ENCODE assay signal across 9 cellular contexts in genomic region chr17:58338454-58338841, GRCh38. TPM values are rescaled to one million over a fixed set of nuclear protein-coding genes. Genes with fewer than 3 reads are reported as not detected.
DNase-seq lines count a peak whose midpoint lies in the region; ATAC-seq and TF ChIP-seq lines count a peak whose summit lies in the region.
"Had no signal": no experiment of that assay in that cellular context is flagged by ENCODE, and none has a peak within 500 bp of the region (broad histone marks: within the 10 kb centered on the region; RNA-seq: fewer than 3 reads in every experiment).

No MANE protein-coding gene starts in this region.

- intact Hi-C loops in left ventricle myocardium inferior (cut with micrococcal nuclease), result no loop called here
- intact Hi-C loops in Right ventricle myocardium inferior (cut with DNase I), result no loop called here
- intact Hi-C loops in activated CD4-positive, alpha-beta memory T cell treated with anti-CD3 and anti-CD28 coated beads for 36 hours (cut with micrococcal nuclease), result loop anchor here (1.0 to 10.0 kb wide), 6 partner anchors 9 to 1504 kb away; partner anchors contain the start of genes SUPT4H1 and TRIM37
- intact Hi-C loops in uterus (cut with DNase I; ENCODE audit: low total_unique reads), result no loop called here

- H2BK120ac ChIP-seq in mesendoderm (ENCODE audit: low read depth, low read length), result peak overlapping the region; percentile 54

- H3K4me1 ChIP-seq in left ventricle myocardium inferior (peaks cover 16% of the 10 kb centered on the region), mesendoderm (ENCODE audit: control insufficient read depth, low read depth, low read length) (peaks cover 24% of the 10 kb centered on the region), uterus (no peaks in the 10 kb centered on the region)

- H3K23ac ChIP-seq in mesendoderm (ENCODE audit: low read length), result no peak overlapping the region

- POLR2A ChIA-PET in activated CD4-positive, alpha-beta memory T cell treated with anti-CD3 and anti-CD28 coated beads for 36 hours (lab: Charles Lee), result interaction anchor here (1.1 to 18.5 kb wide), 7 partner anchors 1 to 1489 kb away, joined by 3 to 1114 read pairs (median 129); partner anchors contain the start of genes SUPT4H1 and TSPOAP1

- peak overlapping the region; percentile 22 for H3K9ac ChIP-seq in mesendoderm (ENCODE audit: low read length)

- H3K36me3 Mint-ChIP-seq in activated CD4-positive, alpha-beta memory T cell treated with anti-CD3 and anti-CD28 coated beads for 36 hours, result peaks cover 78% of the 10 kb centered on the region

- H2AK5ac ChIP-seq in mesendoderm (ENCODE audit: low read length), result peak overlapping the region; percentile 39

- H3K9me3 ChIP-seq in left ventricle myocardium inferior (replicated peaks), result no peaks in the 10 kb centered on the region
- H3K9me3 ChIP-seq in uterus, result no peaks in the 10 kb centered on the region

- no CpG with 5 or more reads among the region's 3 CpGs for WGBS in mesendoderm (ENCODE audit: extremely low coverage, insufficient coverage, low lambda C conversion rate)

- H3K4me3 ChIP-seq in left ventricle myocardium inferior, result no peak overlapping the region
- no peak overlapping the region for H3K4me3 ChIP-seq in mesendoderm (ENCODE audit: low read length)
- no peak overlapping the region for H3K4me3 ChIP-seq in uterus

- no peak overlapping the region for H2BK15ac ChIP-seq in mesendoderm (replicated peaks; ENCODE audit: low read depth)

- peak overlapping the region; percentile 98 for H3K27ac Mint-ChIP-seq in activated CD4-positive, alpha-beta memory T cell treated with anti-CD3 and anti-CD28 coated beads for 36 hours

- no peak overlapping the region for H4K5ac ChIP-seq in mesendoderm (ENCODE audit: low read length)

- H3K27ac ChIP-seq in left ventricle myocardium inferior (replicated peaks) (peak overlapping the region; percentile 67), mesendoderm (ENCODE audit: low read depth, low read length) (peak overlapping the region; percentile 88), uterus (peak overlapping the region; percentile 60 to 83)

- no peaks in the 10 kb centered on the region for H3K36me3 ChIP-seq in left ventricle myocardium inferior
- H3K36me3 ChIP-seq in mesendoderm (ENCODE audit: control insufficient read depth, insufficient read depth, low read length), result no peaks in the 10 kb centered on the region
- H3K36me3 ChIP-seq in uterus, result no peaks in the 10 kb centered on the region

- H3K27me3 ChIP-seq in left ventricle myocardium inferior (ENCODE audit: low read depth) (peaks cover 20% of the 10 kb centered on the region), mesendoderm (ENCODE audit: insufficient read depth, low read length, poor library complexity) (no peaks in the 10 kb centered on the region), uterus (no peaks in the 10 kb centered on the region)

- TF ChIP-seq CTCF in left ventricle myocardium inferior (IDR thresholded peaks at IDR 0.05; ENCODE audit: borderline replicate concordance) (no peak), uterus (IDR thresholded peaks at IDR 0.05) (no peak)

- no peaks in the 10 kb centered on the region for H3K79me1 ChIP-seq in mesendoderm (ENCODE audit: low read length)

- H3K4me1 Mint-ChIP-seq in activated CD4-positive, alpha-beta memory T cell treated with anti-CD3 and anti-CD28 coated beads for 36 hours (ENCODE audit: low read depth), result peaks cover 25% of the 10 kb centered on the region

- H3K4me2 ChIP-seq in mesendoderm (ENCODE audit: low read length), result no peak overlapping the region

- peak overlapping the region; percentile 92 for H3K4me3 Mint-ChIP-seq in activated CD4-positive, alpha-beta memory T cell treated with anti-CD3 and anti-CD28 coated beads for 36 hours

- CTCF ChIA-PET in activated CD4-positive, alpha-beta memory T cell treated with anti-CD3 and anti-CD28 coated beads for 36 hours (lab: Charles Lee), result interaction anchor here (1.0 to 7.2 kb wide), 7 partner anchors 8 to 79 kb away, joined by 3 to 51 read pairs (median 17); partner anchors contain the start of genes RNF43 and SUPT4H1

- peak overlapping the region; percentile 76 for H3K56ac ChIP-seq in mesendoderm (ENCODE audit: low read length)

- H3K27me3 Mint-ChIP-seq in activated CD4-positive, alpha-beta memory T cell treated with anti-CD3 and anti-CD28 coated beads for 36 hours, result no peaks in the 10 kb centered on the region

- H2BK5ac ChIP-seq in mesendoderm (ENCODE audit: low read length), result peak overlapping the region; percentile 88

- ATAC-seq in Right ventricle myocardium inferior (no peak), GM18502 (IDR thresholded peaks at IDR 0.05; ENCODE audit: poor library complexity, unreplicated experiment) (no peak)

- H3K79me2 ChIP-seq in mesendoderm (ENCODE audit: control insufficient read depth, insufficient read depth, low read length), result no peaks in the 10 kb centered on the region

- peak overlapping the region; percentile 91 for H3K18ac ChIP-seq in mesendoderm (ENCODE audit: low read length)

- DNase-seq in left ventricle myocardium inferior, result no peak
- DNase-seq in Right ventricle myocardium inferior (ENCODE audit: missing footprints), result no peak
- DNase-seq in activated CD4-positive, alpha-beta memory T cell treated with anti-CD3 and anti-CD28 coated beads for 36 hours, result no peak
- DNase-seq in mesendoderm, result no peak
- no peak for DNase-seq in uterus
- no peak for DNase-seq in RKO (ENCODE audit: low spot score)
- DNase-seq in MV-4-11 (lab: John Stamatoyannopoulos, UW), result no peak

- H3K9me3 Mint-ChIP-seq in activated CD4-positive, alpha-beta memory T cell treated with anti-CD3 and anti-CD28 coated beads for 36 hours, result no peaks in the 10 kb centered on the region

- no peak overlapping the region for H4K8ac ChIP-seq in mesendoderm (ENCODE audit: low read depth, low read length)

- TF ChIP-seq POLR2A in uterus (IDR thresholded peaks at IDR 0.05), result no peak

- H3K4ac ChIP-seq in mesendoderm (ENCODE audit: low read depth, low read length), result peak overlapping the region; percentile 91

RNA-seq across cellular contexts. Expression of gene TSPOAP1, which starts 9.9 kb away (rescaled TPM):
- total RNA-seq in left ventricle myocardium inferior (12.8 TPM), Right ventricle myocardium inferior (12.1 TPM), uterus (10 to 100 TPM in 3 of 4 donors, under 1 TPM in 1; 0.59 to 43.7 (median 32.4) TPM)
- 10 to 100 TPM; 21.6 to 22.7 TPM for total RNA-seq in activated CD4-positive, alpha-beta memory T cell treated with anti-CD3 and anti-CD28 coated beads for 36 hours
- polyA plus RNA-seq in mesendoderm (2013, experiment 1 of 2), result 0.93 TPM
- polyA plus RNA-seq in mesendoderm (2013, experiment 2 of 2), result 0.78 TPM

RNA-seq across cellular contexts. Expression of gene SUPT4H1, which starts 13.6 kb away (rescaled TPM):
- total RNA-seq in left ventricle myocardium inferior (55.2 TPM), Right ventricle myocardium inferior (58.2 TPM), uterus (100 to 1,000 TPM in 2 of 4 donors, 10 to 100 TPM in 2; 31.1 to 267 (median 98.1) TPM)
- 100 to 1,000 TPM; 113 to 114 TPM for total RNA-seq in activated CD4-positive, alpha-beta memory T cell treated with anti-CD3 and anti-CD28 coated beads for 36 hours
- 97.5 TPM for polyA plus RNA-seq in mesendoderm (2013, experiment 1 of 2)
- 99.4 TPM for polyA plus RNA-seq in mesendoderm (2013, experiment 2 of 2)

RNA-seq across cellular contexts. Expression of gene MPO, which starts 57.7 kb away (rescaled TPM):
- total RNA-seq in left ventricle myocardium inferior (0.05 TPM), Right ventricle myocardium inferior (0.08 TPM), uterus (10 to 100 TPM in 1 of 4 donors, under 1 TPM in 1, not detected in 2; 0.79 to 21.7 TPM)
- under 1 TPM; 0.17 to 0.22 TPM for total RNA-seq in activated CD4-positive, alpha-beta memory T cell treated with anti-CD3 and anti-CD28 coated beads for 36 hours
- polyA plus RNA-seq in mesendoderm (2013, experiment 1 of 2), result 0.03 TPM
- polyA plus RNA-seq in mesendoderm (2013, experiment 2 of 2), result 0.08 TPM
- total RNA-seq: Daoy had no signal
